11 cellular contexts compared by ENCODE assay signal in the genomic region with DNA sequence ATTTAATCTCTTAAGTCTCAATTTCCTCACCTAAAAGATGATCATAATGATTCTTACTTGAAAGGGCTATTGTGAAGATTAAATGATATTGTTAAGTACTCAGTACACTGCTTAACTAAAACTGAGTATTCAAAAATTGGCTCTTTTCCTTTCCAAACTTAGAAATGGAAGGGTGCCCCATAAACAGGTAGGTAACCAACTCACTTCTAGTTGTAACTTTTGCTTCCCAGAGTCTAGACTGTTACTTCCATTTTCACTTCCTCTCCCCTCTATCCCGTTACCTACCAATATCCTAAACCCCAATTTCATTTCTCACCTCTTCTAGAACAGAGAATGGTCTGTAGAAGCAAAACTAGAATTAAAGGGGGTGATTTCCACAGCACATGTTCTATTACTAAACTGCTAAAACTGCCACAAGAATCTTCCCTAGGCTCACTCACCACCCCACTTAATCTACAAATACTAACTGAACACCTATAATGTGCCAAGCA. TPM values are rescaled to one million over a fixed set of nuclear protein-coding genes. Genes with fewer than 3 reads are reported as not detected.
DNase-seq lines count a peak whose midpoint lies in the region; ATAC-seq and TF ChIP-seq lines count a peak whose summit lies in the region.
"Had no signal": no experiment of that assay in that cellular context is flagged by ENCODE, and none has a peak within 500 bp of the region (broad histone marks: within the 10 kb centered on the region; RNA-seq: fewer than 3 reads in every experiment).

No MANE protein-coding gene starts in this region.

- intact Hi-C loops in PC-3 (cut with micrococcal nuclease): loop anchor here (1.0 to 2.0 kb wide), 2 partner anchors 9 to 50 kb away; a partner anchor contains a TSS

- no peaks in the 10 kb centered on the region for H3K36me3 ChIP-seq in PC-3 (ENCODE audit: low read depth, low read length)
- H3K36me3 ChIP-seq: tibial artery had no signal

- no peaks in the 10 kb centered on the region for H3F3A ChIP-seq in PC-3 (ENCODE audit: low read length, unreplicated experiment)

- H3K9me2 ChIP-seq in PC-3 (replicated peaks; ENCODE audit: low read length): no peaks in the 10 kb centered on the region

- CTCF ChIA-PET in PC-3 (lab: Charles Lee): interaction anchor here (1.0 to 1.7 kb wide), 5 partner anchors 11 to 146 kb away, joined by 3 to 22 read pairs (median 8); no protein-coding TSS in a partner anchor

- no peak overlapping the region for H3K4me3 ChIP-seq in PC-3 (ENCODE audit: low read length)
- H3K4me3 ChIP-seq: tibial artery had no signal

- BruUV-seq in PC-3 (replicated peaks; lab: Mats Ljungman, UMichigan): no TSS peak

- H3K4me3 Mint-ChIP-seq in stimulated activated effector memory CD8-positive, alpha-beta T cell treated with anti-CD3 and anti-CD28 coated beads, Interleukin-12 subunit alpha, Interleukin-12 subunit beta, amount 100 ng/mL, for 72 hours: no peak overlapping the region
- H3K4me3 Mint-ChIP-seq: activated CD4-positive, alpha-beta memory T cell treated with anti-CD3 and anti-CD28 coated beads for 36 hours had no signal

- DNase-seq in activated CD4-positive, CD25-positive, alpha-beta regulatory T cell treated with anti-CD3 and anti-CD28 coated beads, Interleukin-2, amount 50 U/mL, for 72 hours: no peak
- DNase-seq in PC-3: no peak
- DNase-seq in stimulated activated effector memory CD8-positive, alpha-beta T cell treated with anti-CD3 and anti-CD28 coated beads, Interleukin-12 subunit alpha, Interleukin-12 subunit beta, amount 100 ng/mL, for 72 hours (ENCODE audit: low spot score in 2 of 2): no peak
- DNase-seq in cerebellar cortex (ENCODE audit: low spot score): no peak
- no peak for DNase-seq in NK-92 treated with Interleukin-12 subunit alpha and Interleukin-12 subunit beta, amount 100 ng/mL, for 24 hours (lab: John Stamatoyannopoulos, UW)
- DNase-seq in NOMO-1 (lab: John Stamatoyannopoulos, UW; ENCODE audit: unreplicated experiment in 2 of 2): no peak
- DNase-seq: activated CD4-positive, alpha-beta memory T cell treated with anti-CD3 and anti-CD28 coated beads for 36 hours; tibial artery had no signal

- POLR2A ChIA-PET in PC-3 (lab: Charles Lee; ENCODE audit: unreplicated experiment): no interaction called here

- TF ChIP-seq CTCF in PC-3 (conservative IDR thresholded peaks at IDR 0.05; ENCODE audit: low read depth, low read length): no peak

- peaks cover 13% of the 10 kb centered on the region; the same call in 1 of the 2 replicates for H4K20me1 ChIP-seq in PC-3 (ENCODE audit: low read length)

- H3K4me2 ChIP-seq in PC-3 (ENCODE audit: low read length): peak overlapping the region; percentile 64

- H3K4me1 ChIP-seq in PC-3 (ENCODE audit: insufficient read depth, low read length): peaks cover 42% of the 10 kb centered on the region

- H3K9me3 ChIP-seq in PC-3 (ENCODE audit: low read length): no peaks in the 10 kb centered on the region
- H3K9me3 ChIP-seq: tibial artery had no signal

- peak overlapping the region; percentile 14; the same call in 1 of the 2 replicates for H3K27ac ChIP-seq in PC-3 (ENCODE audit: low read length)
- H3K27ac ChIP-seq: SK-N-MC, tibial artery had no signal

- no peaks in the 10 kb centered on the region for H3K9me3 Mint-ChIP-seq in stimulated activated effector memory CD8-positive, alpha-beta T cell treated with anti-CD3 and anti-CD28 coated beads, Interleukin-12 subunit alpha, Interleukin-12 subunit beta, amount 100 ng/mL, for 72 hours
- H3K9me3 Mint-ChIP-seq: activated CD4-positive, alpha-beta memory T cell treated with anti-CD3 and anti-CD28 coated beads for 36 hours had no signal

- no peaks in the 10 kb centered on the region for H3K36me3 Mint-ChIP-seq in stimulated activated effector memory CD8-positive, alpha-beta T cell treated with anti-CD3 and anti-CD28 coated beads, Interleukin-12 subunit alpha, Interleukin-12 subunit beta, amount 100 ng/mL, for 72 hours
- H3K36me3 Mint-ChIP-seq: activated CD4-positive, alpha-beta memory T cell treated with anti-CD3 and anti-CD28 coated beads for 36 hours had no signal

- H2AFZ ChIP-seq in PC-3 (ENCODE audit: low read length): no peak overlapping the region

- peaks cover 77% of the 10 kb centered on the region for H3K79me2 ChIP-seq in PC-3 (ENCODE audit: low read length)

- H3K27ac Mint-ChIP-seq in stimulated activated effector memory CD8-positive, alpha-beta T cell treated with anti-CD3 and anti-CD28 coated beads, Interleukin-12 subunit alpha, Interleukin-12 subunit beta, amount 100 ng/mL, for 72 hours: no peak overlapping the region
- H3K27ac Mint-ChIP-seq: activated CD4-positive, alpha-beta memory T cell treated with anti-CD3 and anti-CD28 coated beads for 36 hours had no signal

- H3K27me3 ChIP-seq in PC-3 (ENCODE audit: low read length): no peaks in the 10 kb centered on the region
- H3K27me3 ChIP-seq: tibial artery had no signal

- ATAC-seq in activated CD4-positive, CD25-positive, alpha-beta regulatory T cell treated with anti-CD3 and anti-CD28 coated beads, Interleukin-2, amount 50 U/mL, for 24 hours: peak; percentile 25 to 31
- ATAC-seq in HG02642 (IDR thresholded peaks at IDR 0.05; ENCODE audit: poor library complexity, unreplicated experiment) (peak; percentile 38), PC-3 (no peak)
- peak; percentile 17 for ATAC-seq in stimulated activated effector memory CD8-positive, alpha-beta T cell treated with anti-CD3 and anti-CD28 coated beads, Interleukin-12 subunit alpha, Interleukin-12 subunit beta, amount 100 ng/mL, for 72 hours

- peaks cover 20% of the 10 kb centered on the region for H3K4me1 Mint-ChIP-seq in stimulated activated effector memory CD8-positive, alpha-beta T cell treated with anti-CD3 and anti-CD28 coated beads, Interleukin-12 subunit alpha, Interleukin-12 subunit beta, amount 100 ng/mL, for 72 hours

- H3K9ac ChIP-seq in PC-3 (ENCODE audit: low read length): no peak overlapping the region

RNA-seq across cellular contexts. Expression of a gene that starts 50.0 kb away (rescaled TPM):
- 58.6 and 59.7 TPM in 2 replicates for total RNA-seq in PC-3 (2014; rRNA removed)
